In the genomic region with DNA sequence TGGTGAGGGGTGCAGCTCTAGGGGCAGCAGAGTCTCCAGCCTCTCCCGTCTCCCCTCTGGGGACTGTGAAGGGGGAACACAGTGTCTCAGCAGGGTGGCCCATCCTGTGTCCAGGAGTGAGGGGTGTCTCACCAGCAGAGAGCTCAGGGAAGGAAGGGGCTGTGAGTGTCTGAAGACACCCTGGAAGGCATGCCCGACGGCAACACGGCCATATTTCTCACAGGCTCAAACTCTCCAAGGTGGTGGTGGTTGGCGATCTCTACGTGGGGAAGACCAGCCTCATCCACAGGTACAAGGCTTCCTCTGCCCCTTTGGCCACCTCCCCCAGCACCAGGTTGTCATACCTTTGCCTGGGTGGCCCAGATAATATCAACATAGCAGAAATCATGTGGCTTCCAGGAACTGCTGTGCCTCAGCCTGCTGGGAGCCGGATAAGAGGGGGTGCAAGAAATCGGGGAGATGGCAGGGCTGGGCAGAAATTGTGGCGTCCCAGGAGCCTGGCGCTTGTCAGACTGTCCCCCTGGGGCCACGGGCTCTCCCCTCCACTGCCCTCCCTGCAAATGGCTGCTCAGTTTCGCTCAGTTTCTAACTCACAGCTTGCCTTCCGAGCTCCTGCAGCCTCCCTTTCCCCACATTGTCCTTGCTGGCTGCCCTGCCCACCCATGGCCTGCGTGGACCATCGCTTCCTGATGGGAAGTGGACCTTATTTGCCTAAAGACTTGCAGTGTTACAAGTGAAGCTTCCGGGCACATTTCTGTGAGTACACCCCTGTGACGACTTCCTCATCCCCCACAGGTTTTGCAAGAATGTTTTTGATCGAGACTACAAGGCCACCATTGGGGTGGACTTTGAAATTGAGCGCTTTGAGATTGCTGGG, we compare ENCODE assay signal across 17 cellular contexts. TPM values are rescaled to one million over a fixed set of nuclear protein-coding genes. Genes with fewer than 3 reads are reported as not detected.
A peak's percentile ranks its signal among the peaks of the same experiment; 100 is the strongest.
DNase-seq lines count a peak whose midpoint lies in the region; ATAC-seq lines count a peak whose summit lies in the region.
"Had no signal": no experiment of that assay in that cellular context is flagged by ENCODE, and none has a peak within 500 bp of the region (broad histone marks: within the 10 kb centered on the region; RNA-seq: fewer than 3 reads in every experiment).

No MANE protein-coding gene starts in this region.

- H3K4me3 Mint-ChIP-seq in stimulated activated memory B cell treated with anti-CD40 and anti-IgM and Interleukin-4, amounts not matched to agents 10 μg/mL and 1 μg/mL and 100 μg/mL, for 72 hours = peak overlapping the region; percentile 76

- H3K27ac ChIP-seq in adipose tissue (ENCODE audit: low read depth, low read length) = peak overlapping the region; percentile 75
- H3K27ac ChIP-seq: A549, colonic mucosa, esophagus muscularis mucosa, thyroid gland had no signal

- H3K9me3 Mint-ChIP-seq in activated naive CD4-positive, alpha-beta T cell treated with anti-CD3 and anti-CD28 coated beads, Interleukin-2, amount 50 U/mL, for 72 hours = no peaks in the 10 kb centered on the region
- no peaks in the 10 kb centered on the region for H3K9me3 Mint-ChIP-seq in stimulated activated memory B cell treated with anti-CD40 and anti-IgM and Interleukin-4, amounts not matched to agents 10 μg/mL and 1 μg/mL and 100 μg/mL, for 72 hours

- peak overlapping the region; percentile 31 to 87 for H3K27ac Mint-ChIP-seq in activated naive CD4-positive, alpha-beta T cell treated with anti-CD3 and anti-CD28 coated beads, Interleukin-2, amount 50 U/mL, for 72 hours
- peak overlapping the region; percentile 95 for H3K27ac Mint-ChIP-seq in stimulated activated memory B cell treated with anti-CD40 and anti-IgM and Interleukin-4, amounts not matched to agents 10 μg/mL and 1 μg/mL and 100 μg/mL, for 72 hours

- ATAC-seq in activated naive CD4-positive, alpha-beta T cell treated with anti-CD3 and anti-CD28 coated beads, Interleukin-2, amount 50 U/mL, for 72 hours = no peak
- ATAC-seq in stimulated activated memory B cell treated with anti-CD40 and anti-IgM and Interleukin-4, amounts not matched to agents 10 μg/mL and 1 μg/mL and 100 μg/mL, for 72 hours = peak; percentile 62
- ATAC-seq in GM21381 (IDR thresholded peaks at IDR 0.05; ENCODE audit: unreplicated experiment) (no peak), GM18511 (IDR thresholded peaks at IDR 0.05; ENCODE audit: unreplicated experiment) (no peak)
- ATAC-seq: A549 had no signal

- H3K36me3 Mint-ChIP-seq in activated naive CD4-positive, alpha-beta T cell treated with anti-CD3 and anti-CD28 coated beads, Interleukin-2, amount 50 U/mL, for 72 hours = no peaks in the 10 kb centered on the region
- no peaks in the 10 kb centered on the region for H3K36me3 Mint-ChIP-seq in stimulated activated memory B cell treated with anti-CD40 and anti-IgM and Interleukin-4, amounts not matched to agents 10 μg/mL and 1 μg/mL and 100 μg/mL, for 72 hours

- DNase-seq in activated naive CD4-positive, alpha-beta T cell treated with anti-CD3 and anti-CD28 coated beads, Interleukin-2, amount 50 U/mL, for 72 hours (ENCODE audit: low spot score in 2 of 2) = no peak
- DNase-seq in activated naive CD4-positive, alpha-beta T cell treated with Interleukin-2 at 50 U/mL for 16 hours = no peak
- peak; percentile 77 for DNase-seq in NOMO-1 treated with DMSO at 0.1 percent for 48 hours (lab: John Stamatoyannopoulos, UW; ENCODE audit: unreplicated experiment)
- DNase-seq in KG1 (lab: John Stamatoyannopoulos, UW) = no peak
- DNase-seq: colonic mucosa, NCI-H2081 treated with DMSO at 0.1 percent for 48 hours, thyroid gland had no signal

- peaks cover 27% of the 10 kb centered on the region for H3K4me1 Mint-ChIP-seq in stimulated activated memory B cell treated with anti-CD40 and anti-IgM and Interleukin-4, amounts not matched to agents 10 μg/mL and 1 μg/mL and 100 μg/mL, for 72 hours

- 68 to 87% (median 80%) methylated on average over 18 to 19 of the region's 19 CpGs for WGBS in adipose tissue, 3 donors

- H3K27me3 Mint-ChIP-seq in stimulated activated memory B cell treated with anti-CD40 and anti-IgM and Interleukin-4, amounts not matched to agents 10 μg/mL and 1 μg/mL and 100 μg/mL, for 72 hours = no peaks in the 10 kb centered on the region

RNA-seq across cellular contexts. Expression of a gene that starts 7.2 kb away (rescaled TPM):
- total RNA-seq in activated naive CD4-positive, alpha-beta T cell treated with anti-CD3 and anti-CD28 coated beads, Interleukin-2, amount 50 U/mL, for 72 hours = under 1 TPM in 1 of 2 donors, not detected in 1; 0.25 TPM
- 1 to 10 TPM; 1.0 to 1.6 (median 1.4) TPM for polyA plus RNA-seq in adipose tissue

RNA-seq across cellular contexts. Expression of a gene that starts 10.7 kb away (rescaled TPM):
- total RNA-seq in activated naive CD4-positive, alpha-beta T cell treated with anti-CD3 and anti-CD28 coated beads, Interleukin-2, amount 50 U/mL, for 72 hours = under 1 TPM; 0.18 to 0.33 TPM
- under 1 TPM in 1 of 3 donors, not detected in 2; 0.84 TPM for polyA plus RNA-seq in adipose tissue
- total RNA-seq: lung microvascular endothelial cell, osteocyte, SK-MEL-5, smooth muscle cell had no signal

RNA-seq across cellular contexts. Expression of a gene that starts 27.8 kb away (rescaled TPM):
- 10 to 100 TPM; 44.9 to 63.7 TPM for total RNA-seq in activated naive CD4-positive, alpha-beta T cell treated with anti-CD3 and anti-CD28 coated beads, Interleukin-2, amount 50 U/mL, for 72 hours
- polyA plus RNA-seq in adipose tissue = 10 to 100 TPM; 10.3 to 37.9 (median 14.8) TPM
